ENCODE assay signal across 16 cellular contexts in genomic region chr11:123483058-123483457, GRCh38. TPM values are rescaled to one million over a fixed set of nuclear protein-coding genes. Genes with fewer than 3 reads are reported as not detected.
DNase-seq lines count a peak whose midpoint lies in the region; ATAC-seq and TF ChIP-seq lines count a peak whose summit lies in the region.
"Had no signal": no experiment of that assay in that cellular context is flagged by ENCODE, and none has a peak within 500 bp of the region (broad histone marks: within the 10 kb centered on the region; RNA-seq: fewer than 3 reads in every experiment).

No MANE protein-coding gene starts in this region.

- H3K4me3 Mint-ChIP-seq in CD4-positive, alpha-beta memory T cell, result no peak overlapping the region
- H3K4me3 Mint-ChIP-seq: H9 had no signal

- TF ChIP-seq CTCF in PC-9 (conservative IDR thresholded peaks at IDR 0.05), result no peak
- no peak for TF ChIP-seq CTCF in upper lobe of left lung (IDR thresholded peaks at IDR 0.05)

- peaks cover 10% of the 10 kb centered on the region; the same call in 1 of the 2 replicates for H3F3A ChIP-seq in PC-9 (ENCODE audit: insufficient read depth, low read depth)

- H3K27ac ChIP-seq in BLaER1 treated with 17β-estradiol and CSF1 and Interleukin-3, amounts not matched to agents 10 nM and 100 nM, result no peak overlapping the region
- H3K27ac ChIP-seq in PC-9 (peak overlapping the region; percentile 50; the same call in 1 of the 2 replicates), upper lobe of left lung (no peak overlapping the region)
- H3K27ac ChIP-seq in CD4-positive, alpha-beta memory T cell (ENCODE audit: low read depth, low read length), result no peak overlapping the region
- H3K27ac ChIP-seq: colonic mucosa, prostate gland had no signal

- DNase-seq in ACHN, result peak; percentile 25
- DNase-seq in PC-9, result peak; percentile 25 to 65
- no peak for DNase-seq in activated gamma-delta T cell treated with Interleukin-2 at 50 U/mL for 16 hours
- no peak for DNase-seq in upper lobe of left lung
- DNase-seq in NCI-H2107 (lab: John Stamatoyannopoulos, UW), result no peak
- no peak for DNase-seq in CD4-positive, alpha-beta memory T cell
- DNase-seq: amniotic stem cell, Calu3, colonic mucosa, H9, left ventricle myocardium superior, NCI-H1930, NCI-H774 had no signal

- POLR2A ChIA-PET in PC-9 (lab: Charles Lee; ENCODE audit: unreplicated experiment), result interaction anchor here (0.5 kb wide), 1 partner anchor 36 kb away, joined by 3 read pairs; no protein-coding TSS in a partner anchor
- POLR2A ChIA-PET in CD4-positive, alpha-beta memory T cell (lab: Charles Lee; ENCODE audit: partially characterized antibody), result no interaction called here

- peaks cover 51 to 70% (median 65%) of the 10 kb centered on the region in 10 experiments for H3K4me1 ChIP-seq in BLaER1 treated with 17β-estradiol and CSF1 and Interleukin-3, amounts not matched to agents 10 nM and 100 nM
- peaks cover 12% of the 10 kb centered on the region for H3K4me1 ChIP-seq in PC-9 (replicated peaks; ENCODE audit: insufficient read depth)
- peaks cover 0 to 6% (median 0%) of the 10 kb centered on the region in 4 donors for H3K4me1 ChIP-seq in upper lobe of left lung
- peaks cover 7% of the 10 kb centered on the region for H3K4me1 ChIP-seq in CD4-positive, alpha-beta memory T cell (ENCODE audit: insufficient read depth, low read length)
- H3K4me1 ChIP-seq: colonic mucosa, prostate gland had no signal

- no peak for TF ChIP-seq POLR2A in upper lobe of left lung (IDR thresholded peaks at IDR 0.05)

- no peaks in the 10 kb centered on the region for H3K9me2 ChIP-seq in PC-9 (ENCODE audit: insufficient read depth)

- H4K20me1 ChIP-seq in BLaER1 treated with 17β-estradiol and CSF1 and Interleukin-3, amounts not matched to agents 10 nM and 100 nM, result peaks cover 0 to 77% (median 29%) of the 10 kb centered on the region in 11 experiments; a peak in 18 of 22 replicates
- no peaks in the 10 kb centered on the region for H4K20me1 ChIP-seq in PC-9 (ENCODE audit: insufficient read depth)

- no peaks in the 10 kb centered on the region for H3K9me3 Mint-ChIP-seq in CD4-positive, alpha-beta memory T cell
- H3K9me3 Mint-ChIP-seq: H9 had no signal

- intact Hi-C loops in PC-9 (cut with micrococcal nuclease; ENCODE audit: unreplicated experiment), result no loop called here
- intact Hi-C loops in CD4-positive, alpha-beta memory T cell (cut with micrococcal nuclease), result no loop called here

- no peak overlapping the region for H3K27ac Mint-ChIP-seq in CD4-positive, alpha-beta memory T cell

- H3K27me3 Mint-ChIP-seq in CD4-positive, alpha-beta memory T cell, result no peaks in the 10 kb centered on the region

- H2AFZ ChIP-seq in PC-9, result no peak overlapping the region

- peak overlapping the region in 10 of 11 experiments; percentile 66 to 95 (median 89); a peak in 19 of 22 replicates for H3K4me2 ChIP-seq in BLaER1 treated with 17β-estradiol and CSF1 and Interleukin-3, amounts not matched to agents 10 nM and 100 nM
- peak overlapping the region; percentile 39; the same call in 1 of the 2 replicates for H3K4me2 ChIP-seq in PC-9

- peaks cover 0 to 28% (median 4%) of the 10 kb centered on the region in 11 experiments; a peak in 6 of 22 replicates for H3K36me3 ChIP-seq in BLaER1 treated with 17β-estradiol and CSF1 and Interleukin-3, amounts not matched to agents 10 nM and 100 nM
- H3K36me3 ChIP-seq in PC-9 (ENCODE audit: low read depth), result no peaks in the 10 kb centered on the region
- H3K36me3 ChIP-seq in upper lobe of left lung, result no peaks in the 10 kb centered on the region
- H3K36me3 ChIP-seq in CD4-positive, alpha-beta memory T cell (ENCODE audit: insufficient read depth, low read length), result no peaks in the 10 kb centered on the region
- H3K36me3 ChIP-seq: colonic mucosa, prostate gland had no signal

- H3K27me3 ChIP-seq in BLaER1 treated with 17β-estradiol and CSF1 and Interleukin-3, amounts not matched to agents 10 nM and 100 nM, result peaks cover 0 to 66% (median 11%) of the 10 kb centered on the region in 11 experiments; a peak in 11 of 22 replicates
- no peaks in the 10 kb centered on the region for H3K27me3 ChIP-seq in PC-9 (ENCODE audit: insufficient read depth, low read depth)
- H3K27me3 ChIP-seq in upper lobe of left lung, result no peaks in the 10 kb centered on the region
- no peaks in the 10 kb centered on the region for H3K27me3 ChIP-seq in CD4-positive, alpha-beta memory T cell (ENCODE audit: insufficient read depth, low read length)
- H3K27me3 ChIP-seq: colonic mucosa had no signal

- no peaks in the 10 kb centered on the region for H3K9me3 ChIP-seq in BLaER1 treated with 17β-estradiol and CSF1 and Interleukin-3, amounts not matched to agents 10 nM and 100 nM (replicated peaks in 1 of 11)
- no peaks in the 10 kb centered on the region for H3K9me3 ChIP-seq in PC-9 (ENCODE audit: insufficient read depth, low read depth)
- no peaks in the 10 kb centered on the region for H3K9me3 ChIP-seq in upper lobe of left lung
- H3K9me3 ChIP-seq in CD4-positive, alpha-beta memory T cell (ENCODE audit: control insufficient read depth in 1 of 2, low read length in 2 of 2), result no peaks in the 10 kb centered on the region
- H3K9me3 ChIP-seq: colonic mucosa, prostate gland had no signal

- ATAC-seq in esophagus mucosa (peak; percentile 76), upper lobe of left lung (ENCODE audit: low FRiP score in 2 of 2) (no peak)
- ATAC-seq: left ventricle myocardium superior had no signal

- TF ChIP-seq EP300 in upper lobe of left lung (IDR thresholded peaks at IDR 0.05), result no peak

- peaks cover 5 to 12% (median 11%) of the 10 kb centered on the region in 4 donors for H3K4me1 Mint-ChIP-seq in CD4-positive, alpha-beta memory T cell

- no peak overlapping the region for H3K9ac ChIP-seq in BLaER1 treated with 17β-estradiol and CSF1 and Interleukin-3, amounts not matched to agents 10 nM and 100 nM

- CTCF ChIA-PET in PC-9 (lab: Charles Lee), result interaction anchor here (0.5 to 1.2 kb wide), 5 partner anchors 74 to 425 kb away, joined by 3 to 12 read pairs (median 7); no protein-coding TSS in a partner anchor
- CTCF ChIA-PET in CD4-positive, alpha-beta memory T cell (lab: Charles Lee; ENCODE audit: partially characterized antibody), result interaction anchor here (1.7 kb wide), 1 partner anchor 76 kb away, joined by 8 read pairs; no protein-coding TSS in a partner anchor

- in situ Hi-C loops in ACHN (cut with HindIII; ENCODE audit: low pct_ligation_motif_present, low pct_unique_long_range_greater_than_20kb, low sequenced_read_pairs), result no loop called here

- BruUV-seq in PC-9 (replicated peaks; lab: Mats Ljungman, UMichigan), result no TSS peak

- 80 to 83% methylated on average over 8 of the region's 8 CpGs for WGBS in upper lobe of left lung, 2 donors

- H3K4me3 ChIP-seq in BLaER1 treated with 17β-estradiol and CSF1 and Interleukin-3, amounts not matched to agents 10 nM and 100 nM, result no peak overlapping the region
- H3K4me3 ChIP-seq in PC-9 (no peak overlapping the region), upper lobe of left lung (no peak overlapping the region)
- H3K4me3 ChIP-seq in CD4-positive, alpha-beta memory T cell (ENCODE audit: low read length in 2 of 2), result no peak overlapping the region
- H3K4me3 ChIP-seq: colonic mucosa, prostate gland had no signal

- H3K36me3 Mint-ChIP-seq in CD4-positive, alpha-beta memory T cell, result peaks cover 7 to 15% of the 10 kb centered on the region in 2 donors

- H3K79me2 ChIP-seq in PC-9 (ENCODE audit: low read depth), result no peaks in the 10 kb centered on the region

RNA-seq across cellular contexts. Expression of gene GRAMD1B, which starts 53.0 kb away (rescaled TPM):
- 3.2 and 5.8 TPM in 2 replicates for total RNA-seq in PC-9 (2021)
- total RNA-seq in esophagus mucosa, result 1.4 TPM
- 100 to 1,000 TPM in 1 of 6 donors, 10 to 100 TPM in 2, 1 to 10 TPM in 3; 5.8 to 132 (median 10.1) TPM for total RNA-seq in upper lobe of left lung
- total RNA-seq in CD4-positive, alpha-beta memory T cell, result 10 to 100 TPM; 19.5 to 26.0 TPM
- 1 to 10 TPM; 4.2 to 5.3 TPM for polyA plus RNA-seq in CD4-positive, alpha-beta memory T cell

Comparison
In these comparisons a context has a peak if more than half of its experiments do, and no peak if none do; other contexts are left out.
1. DNase-seq: peak in ACHN (single experiment) and PC-9 (2 of 2); none in activated gamma-delta T cell treated with Interleukin-2 at 50 U/mL for 16 hours (single experiment), upper lobe of left lung (0 of 2), NCI-H2107 (single experiment) and CD4-positive, alpha-beta memory T cell (0 of 5).